Comparison of ENCODE assay signal across 18 cellular contexts in genomic region chr3:69649120-69649519, GRCh38.
A peak's percentile ranks its signal among the peaks of the same experiment; 100 is the strongest.
DNase-seq lines count a peak whose midpoint lies in the region; ATAC-seq and TF ChIP-seq lines count a peak whose summit lies in the region.
"Had no signal": no experiment of that assay in that cellular context is flagged by ENCODE, and none has a peak within 500 bp of the region (broad histone marks: within the 10 kb centered on the region; RNA-seq: fewer than 3 reads in every experiment).

No MANE protein-coding gene starts in this region.

- H2BK120ac ChIP-seq in mesenchymal stem cell (ENCODE audit: low read depth, low read length), result no peak overlapping the region

- no peaks in the 10 kb centered on the region for H3K4me1 ChIP-seq in mesenchymal stem cell (ENCODE audit: control insufficient read depth, insufficient read depth, low read depth, low read length)
- H3K4me1 ChIP-seq: right lobe of liver had no signal

- H3K14ac ChIP-seq in mesenchymal stem cell (ENCODE audit: low read length in 2 of 2), result no peak overlapping the region

- H2BK5ac ChIP-seq in mesenchymal stem cell (ENCODE audit: low read depth, low read length, poor library complexity, severe bottlenecking), result no peak overlapping the region

- H2BK15ac ChIP-seq in mesenchymal stem cell (ENCODE audit: low read depth, poor library complexity, severe bottlenecking), result no peak overlapping the region

- H3K27ac ChIP-seq in mesenchymal stem cell (ENCODE audit: low read length, poor library complexity, severe bottlenecking), result peak overlapping the region; percentile 78
- H3K27ac ChIP-seq: KMS-11, right lobe of liver, suprapubic skin had no signal

- no peak overlapping the region for H2BK12ac ChIP-seq in mesenchymal stem cell (ENCODE audit: low read length in 2 of 2)

- no peaks in the 10 kb centered on the region for H3K9me3 ChIP-seq in mesenchymal stem cell (ENCODE audit: control insufficient read depth, low read length)
- H3K9me3 ChIP-seq: esophagus muscularis mucosa, right lobe of liver, suprapubic skin had no signal

- no peak overlapping the region for H2AK5ac ChIP-seq in mesenchymal stem cell (ENCODE audit: low read length, severe bottlenecking)

- H3K4me3 ChIP-seq in epithelial cell of esophagus (ENCODE audit: low read length) (no peak overlapping the region), mesenchymal stem cell (ENCODE audit: insufficient read depth in 1 of 2, low read depth in 1 of 2, low read length in 2 of 2) (peak overlapping the region in 1 of 2 experiments; percentile 62)
- H3K4me3 ChIP-seq: right lobe of liver had no signal

- no peak overlapping the region for H4K8ac ChIP-seq in mesenchymal stem cell (ENCODE audit: low read length)

- H3K9ac ChIP-seq in mesenchymal stem cell (ENCODE audit: low read length), result peak overlapping the region; percentile 76
- H3K9ac ChIP-seq: KMS-11 had no signal

- DNase-seq in DMS53 treated with DMSO at 0.1 percent for 48 hours (lab: John Stamatoyannopoulos, UW; ENCODE audit: unreplicated experiment), result peak; percentile 39
- peak; percentile 48 for DNase-seq in NCI-H226
- peak; percentile 54 for DNase-seq in epithelial cell of esophagus (ENCODE audit: low read depth)
- DNase-seq in mesenchymal stem cell, result no peak
- no peak for DNase-seq in germinal center (ENCODE audit: low spot score)
- DNase-seq: activated CD4-positive, alpha-beta memory T cell treated with anti-CD3 and anti-CD28 coated beads, Interleukin-2, amount 10 ng/mL, durations not matched to agents 7 days and 5 days; activated effector memory CD4-positive, alpha-beta T cell treated with Interleukin-2 at 50 U/mL for 16 hours; central memory CD4-positive, alpha-beta T cell; naive thymus-derived CD4-positive, alpha-beta T cell; NCI-H2107; right lobe of liver; T1000 had no signal

- H3K79me1 ChIP-seq in mesenchymal stem cell (replicated peaks; ENCODE audit: low read length, poor library complexity, severe bottlenecking), result no peaks in the 10 kb centered on the region

- TF ChIP-seq CTCF in epithelial cell of esophagus (IDR thresholded peaks at IDR 0.05; ENCODE audit: insufficient read depth, low read depth, low read length, missing control alignments), result no peak

- H2AFZ ChIP-seq in mesenchymal stem cell (ENCODE audit: low read depth, low read length), result no peak overlapping the region

- H3K27me3 ChIP-seq in mesenchymal stem cell (ENCODE audit: control insufficient read depth in 1 of 2, insufficient read depth in 1 of 2, low read length in 2 of 2), result no peaks in the 10 kb centered on the region
- H3K27me3 ChIP-seq: esophagus muscularis mucosa, right lobe of liver, suprapubic skin had no signal

- no peak overlapping the region for H3K4ac ChIP-seq in mesenchymal stem cell (ENCODE audit: low read depth in 1 of 2, low read length in 2 of 2)

- no peaks in the 10 kb centered on the region for H3K36me3 ChIP-seq in mesenchymal stem cell (ENCODE audit: control insufficient read depth in 1 of 2, insufficient read depth in 2 of 2, low read depth in 1 of 2, low read length in 2 of 2)
- H3K36me3 ChIP-seq: esophagus muscularis mucosa, right lobe of liver, suprapubic skin had no signal

- ATAC-seq in GM18909 (IDR thresholded peaks at IDR 0.05; ENCODE audit: poor library complexity, unreplicated experiment) (no peak), GM18519 (IDR thresholded peaks at IDR 0.05; ENCODE audit: low FRiP score, unreplicated experiment) (no peak), GM18868 (IDR thresholded peaks at IDR 0.05; ENCODE audit: unreplicated experiment) (no peak)
- ATAC-seq: naive thymus-derived CD4-positive, alpha-beta T cell had no signal

- WGBS in mesenchymal stem cell, result 78% methylated on average over 3 of the region's 3 CpGs

- H3K18ac ChIP-seq in mesenchymal stem cell (ENCODE audit: low read depth in 1 of 2, low read length in 2 of 2), result no peak overlapping the region

- no peak overlapping the region for H4K91ac ChIP-seq in mesenchymal stem cell (ENCODE audit: low read length)

- H3K23ac ChIP-seq in mesenchymal stem cell (ENCODE audit: low read length in 2 of 2), result no peak overlapping the region

- no peak overlapping the region for H3K4me2 ChIP-seq in mesenchymal stem cell (ENCODE audit: low read length, poor library complexity, severe bottlenecking)
- H3K4me2 ChIP-seq: KMS-11 had no signal

Comparison
In these comparisons a context has a peak if more than half of its experiments do, and no peak if none do; other contexts are left out.
1. DNase-seq: peak in DMS53 treated with DMSO at 0.1 percent for 48 hours (single experiment), NCI-H226 (single experiment) and epithelial cell of esophagus (single experiment); none in mesenchymal stem cell (single experiment) and germinal center (single experiment).